12 cellular contexts compared by ENCODE assay signal in genomic region chr20:59253779-59254319, GRCh38. TPM values are rescaled to one million over a fixed set of nuclear protein-coding genes. Genes with fewer than 3 reads are reported as not detected.
A peak's percentile ranks its signal among the peaks of the same experiment; 100 is the strongest.
DNase-seq lines count a peak whose midpoint lies in the region; ATAC-seq and TF ChIP-seq lines count a peak whose summit lies in the region.
"Had no signal": no experiment of that assay in that cellular context is flagged by ENCODE, and none has a peak within 500 bp of the region (broad histone marks: within the 10 kb centered on the region; RNA-seq: fewer than 3 reads in every experiment).

No MANE protein-coding gene starts in this region.

- H3K9me3 ChIP-seq in HCT116 (ENCODE audit: control insufficient read depth in 1 of 2, insufficient read depth in 1 of 2, low read depth in 1 of 2, low read length in 2 of 2) = no peaks in the 10 kb centered on the region
- H3K9me3 ChIP-seq in PC-3 (ENCODE audit: low read length) = no peaks in the 10 kb centered on the region
- H3K9me3 ChIP-seq in H9 (ENCODE audit: control insufficient read depth, low read depth, low read length) = no peaks in the 10 kb centered on the region

- TF ChIP-seq CTCF in HCT116 (IDR thresholded peaks at IDR 0.05 in 2 of 3, conservative IDR thresholded peaks at IDR 0.05 in 1 of 3; ENCODE audit: borderline replicate concordance in 1 of 3, insufficient read depth in 1 of 3, low read depth in 2 of 3, low read length in 2 of 3) = no peak
- peak; percentile 40; the same call in 1 of the 2 replicates for TF ChIP-seq CTCF in PC-3 (conservative IDR thresholded peaks at IDR 0.05; ENCODE audit: low read depth, low read length)
- no peak; the same call in 2 of the 3 replicates for TF ChIP-seq CTCF in H9 (conservative IDR thresholded peaks at IDR 0.05)

- ATAC-seq in HCT116 (peak; percentile 50; the same call in 1 of the 2 replicates), PC-3 (no peak), GM21360 (IDR thresholded peaks at IDR 0.05; ENCODE audit: unreplicated experiment) (no peak)

- POLR2A ChIA-PET in HCT116 (lab: Charles Lee) = no interaction called here
- POLR2A ChIA-PET in PC-3 (lab: Charles Lee; ENCODE audit: unreplicated experiment) = no interaction called here

- H3K79me1 ChIP-seq in H9 (ENCODE audit: insufficient read depth, low read depth, low read length, poor library complexity, severe bottlenecking) = no peaks in the 10 kb centered on the region

- H3K27ac ChIP-seq in HCT116 (ENCODE audit: low read depth, low read length) (no peak overlapping the region), PC-3 (ENCODE audit: low read length) (no peak overlapping the region), H9 (ENCODE audit: insufficient read length, low read depth, low read length) (no peak overlapping the region)

- H2AFZ ChIP-seq in HCT116 (ENCODE audit: low read depth, low read length, poor library complexity, severe bottlenecking) = no peak overlapping the region
- H2AFZ ChIP-seq in PC-3 (ENCODE audit: low read length) = no peak overlapping the region
- no peak overlapping the region for H2AFZ ChIP-seq in H9 (ENCODE audit: low read length)

- TF ChIP-seq POLR2A in HCT116 (IDR thresholded peaks at IDR 0.05; ENCODE audit: borderline replicate concordance, extremely low read depth, insufficient read depth, insufficient read length) = no peak

- no peaks in the 10 kb centered on the region for H3F3A ChIP-seq in PC-3 (ENCODE audit: low read length, unreplicated experiment)

- BruUV-seq in HCT116 (replicated peaks; lab: Mats Ljungman, UMichigan) (no TSS peak), PC-3 (replicated peaks; lab: Mats Ljungman, UMichigan) (no TSS peak)

- H3K27ac Mint-ChIP-seq in activated T-helper 1 cell treated with anti-CD3 and anti-CD28 coated beads, Interleukin-12 subunit alpha, Interleukin-12 subunit beta, Interleukin-2, Interleukin-4 antibody, amounts not matched to agents 30 ng/mL and 10 ng/mL and 1 ng/mL, durations not matched to agents 14 hours and 24 hours and 36 hours = peak overlapping the region; percentile 91
- H3K27ac Mint-ChIP-seq in H9 = no peak overlapping the region; a peak in 1 of 7 replicates
- H3K27ac Mint-ChIP-seq: nephron had no signal

- peaks cover 24% of the 10 kb centered on the region for H3K9me3 Mint-ChIP-seq in activated T-helper 1 cell treated with anti-CD3 and anti-CD28 coated beads, Interleukin-12 subunit alpha, Interleukin-12 subunit beta, Interleukin-2, Interleukin-4 antibody, amounts not matched to agents 30 ng/mL and 10 ng/mL and 1 ng/mL, durations not matched to agents 14 hours and 24 hours and 36 hours
- H3K9me3 Mint-ChIP-seq in H9 = no peaks in the 10 kb centered on the region; a peak in 1 of 5 replicates

- H3K4me1 ChIP-seq in HCT116 (ENCODE audit: control insufficient read depth in 1 of 2, insufficient read depth in 2 of 2, low read length in 2 of 2) = no peaks in the 10 kb centered on the region
- no peaks in the 10 kb centered on the region for H3K4me1 ChIP-seq in PC-3 (ENCODE audit: insufficient read depth, low read length)
- no peaks in the 10 kb centered on the region for H3K4me1 ChIP-seq in H9 (ENCODE audit: insufficient read depth, low read length)

- no peak overlapping the region for H3K23ac ChIP-seq in H9 (ENCODE audit: insufficient read length, low read depth, low read length)

- no peaks in the 10 kb centered on the region for H3K36me3 ChIP-seq in HCT116 (ENCODE audit: control insufficient read depth in 1 of 2, insufficient read depth in 2 of 2, low read length in 2 of 2)
- H3K36me3 ChIP-seq in PC-3 (ENCODE audit: low read depth, low read length) = no peaks in the 10 kb centered on the region

- H3K4ac ChIP-seq in H9 (ENCODE audit: low read depth, low read length) = no peak overlapping the region

- H2BK12ac ChIP-seq in H9 (ENCODE audit: insufficient read length, low read depth, low read length) = no peak overlapping the region

- CTCF ChIA-PET in HCT116 (lab: Charles Lee) (interaction anchor here (0.7 kb wide), 1 partner anchor 178 kb away, joined by 3 read pairs; no protein-coding TSS in a partner anchor), PC-3 (lab: Charles Lee) (no interaction called here)

- peaks cover 44% of the 10 kb centered on the region for H3K36me3 Mint-ChIP-seq in activated T-helper 1 cell treated with anti-CD3 and anti-CD28 coated beads, Interleukin-12 subunit alpha, Interleukin-12 subunit beta, Interleukin-2, Interleukin-4 antibody, amounts not matched to agents 30 ng/mL and 10 ng/mL and 1 ng/mL, durations not matched to agents 14 hours and 24 hours and 36 hours (ENCODE audit: low read depth)
- H3K36me3 Mint-ChIP-seq in H9 (ENCODE audit: insufficient read depth in 1 of 3, low read depth in 3 of 3) = no peaks in the 10 kb centered on the region

- H3K79me2 ChIP-seq in HCT116 (ENCODE audit: insufficient read depth, low read length) (no peaks in the 10 kb centered on the region), PC-3 (ENCODE audit: low read length) (no peaks in the 10 kb centered on the region), H9 (ENCODE audit: insufficient read depth, low read length) (no peaks in the 10 kb centered on the region)

- H3K9ac ChIP-seq in HCT116 (ENCODE audit: low read length) (no peak overlapping the region), PC-3 (ENCODE audit: low read length) (no peak overlapping the region), H9 (ENCODE audit: extremely low read depth, insufficient read length, low read length) (no peak overlapping the region)

- H3K23me2 ChIP-seq in H9 (ENCODE audit: insufficient read length, low read depth, low read length, poor library complexity, severe bottlenecking) = no peaks in the 10 kb centered on the region

- RAD21 ChIA-PET in HCT116 (lab: Charles Lee; ENCODE audit: low non-redundant PET in 1 of 2, low total read pairs in 2 of 2, uncharacterized antibody in 2 of 2, unreplicated experiment in 2 of 2) = no interaction called here

- H3K4me3 ChIP-seq in HCT116 (replicated peaks in 1 of 2; ENCODE audit: low read depth in 1 of 2, low read length in 2 of 2) (no peak overlapping the region), PC-3 (ENCODE audit: low read length) (no peak overlapping the region)

- H2BK5ac ChIP-seq in H9 (ENCODE audit: insufficient read length, low read length) = no peak overlapping the region

- H3K9me2 ChIP-seq in HCT116 (ENCODE audit: insufficient read depth) (no peaks in the 10 kb centered on the region), PC-3 (replicated peaks; ENCODE audit: low read length) (no peaks in the 10 kb centered on the region)

- no peak overlapping the region for H3T11ph ChIP-seq in H9 (ENCODE audit: low read length)

- H3K27me3 ChIP-seq in HCT116 (ENCODE audit: insufficient read depth, low read length) (peaks cover 66% of the 10 kb centered on the region), PC-3 (ENCODE audit: low read length) (peaks cover 95% of the 10 kb centered on the region), H9 (ENCODE audit: insufficient read depth, low read length) (no peaks in the 10 kb centered on the region)

- intact Hi-C loops in HCT116 (cut with micrococcal nuclease) = no loop called here
- intact Hi-C loops in PC-3 (cut with micrococcal nuclease) = no loop called here
- intact Hi-C loops in activated T-helper 1 cell treated with anti-CD3 and anti-CD28 coated beads, Interleukin-12 subunit alpha, Interleukin-12 subunit beta, Interleukin-2, Interleukin-4 antibody, amounts not matched to agents 30 ng/mL and 10 ng/mL and 1 ng/mL, durations not matched to agents 14 hours and 24 hours and 36 hours (cut with micrococcal nuclease) = loop anchor here (1.0 to 5.0 kb wide), 2 partner anchors 92 to 166 kb away; partner anchors contain the start of gene ZNF831

- no peak overlapping the region for H3K56ac ChIP-seq in H9 (ENCODE audit: insufficient read length, low read depth, low read length)

- no peak overlapping the region for H4K91ac ChIP-seq in H9 (ENCODE audit: insufficient read length, low read depth, low read length)

- WGBS in H9 (ENCODE audit: extremely low coverage, insufficient read length, low lambda C conversion rate) = no CpG with 5 or more reads among the region's 4 CpGs

- H2BK120ac ChIP-seq in H9 (ENCODE audit: low read depth, low read length, poor library complexity, severe bottlenecking) = no peak overlapping the region

- no peak for TF ChIP-seq RAD21 in HCT116 (IDR thresholded peaks at IDR 0.05; ENCODE audit: low read depth)

- H3K4me3 Mint-ChIP-seq in activated T-helper 1 cell treated with anti-CD3 and anti-CD28 coated beads, Interleukin-12 subunit alpha, Interleukin-12 subunit beta, Interleukin-2, Interleukin-4 antibody, amounts not matched to agents 30 ng/mL and 10 ng/mL and 1 ng/mL, durations not matched to agents 14 hours and 24 hours and 36 hours = peak overlapping the region; percentile 72
- no peak overlapping the region for H3K4me3 Mint-ChIP-seq in H9
- H3K4me3 Mint-ChIP-seq: nephron had no signal

- DNase-seq in HCT116 (ENCODE audit: low read depth, low spot score) = no peak
- peak; percentile 14 for DNase-seq in PC-3
- peak; percentile 27 for DNase-seq in activated T-helper 1 cell treated with anti-CD3 and anti-CD28 coated beads, Interleukin-12 subunit alpha, Interleukin-12 subunit beta, Interleukin-2, Interleukin-4 antibody, amounts not matched to agents 30 ng/mL and 10 ng/mL and 1 ng/mL, durations not matched to agents 14 hours and 24 hours and 36 hours (ENCODE audit: low spot score)
- DNase-seq in stimulated activated CD4-positive, alpha-beta T cell treated with anti-CD3 and anti-CD28 coated beads, Interleukin-2, amount 100 ng/mL, for 24 hours = peak; percentile 30
- DNase-seq in dedifferentiated amniotic fluid mesenchymal stem cell (ENCODE audit: extremely low spot score) = no peak
- DNase-seq in NCI-H345 treated with DMSO at 0.1 percent for 48 hours (lab: John Stamatoyannopoulos, UW; ENCODE audit: unreplicated experiment) = no peak
- no peak for DNase-seq in H9
- DNase-seq: cerebellar nuclear complex, hippocampal formation, NCI-H2081 had no signal

- no peak overlapping the region for H3K18ac ChIP-seq in H9 (ENCODE audit: insufficient read length, low read depth, low read length)

- H2BK20ac ChIP-seq in H9 (ENCODE audit: low read depth, low read length, poor library complexity, severe bottlenecking) = no peak overlapping the region

- H3K4me1 Mint-ChIP-seq in activated T-helper 1 cell treated with anti-CD3 and anti-CD28 coated beads, Interleukin-12 subunit alpha, Interleukin-12 subunit beta, Interleukin-2, Interleukin-4 antibody, amounts not matched to agents 30 ng/mL and 10 ng/mL and 1 ng/mL, durations not matched to agents 14 hours and 24 hours and 36 hours (ENCODE audit: low read depth) = peaks cover 48% of the 10 kb centered on the region
- peaks cover 4 to 6% of the 10 kb centered on the region in 2 experiments; a peak in 2 of 4 replicates for H3K4me1 Mint-ChIP-seq in H9

- no peak overlapping the region for H2BK15ac ChIP-seq in H9 (ENCODE audit: low read depth, low read length)

- H3K4me2 ChIP-seq in HCT116 (ENCODE audit: low read length) (no peak overlapping the region), PC-3 (ENCODE audit: low read length) (no peak overlapping the region), H9 (ENCODE audit: insufficient read depth, insufficient read length, low read length) (no peak overlapping the region)

- H4K20me1 ChIP-seq in HCT116 (ENCODE audit: insufficient read depth) (no peaks in the 10 kb centered on the region), PC-3 (ENCODE audit: low read length) (no peaks in the 10 kb centered on the region), H9 (ENCODE audit: control insufficient read depth, insufficient read depth, insufficient read length) (no peaks in the 10 kb centered on the region)

- H4K8ac ChIP-seq in H9 (replicated peaks; ENCODE audit: insufficient read length, low read depth, low read length) = no peak overlapping the region

- H3K27me3 Mint-ChIP-seq in activated T-helper 1 cell treated with anti-CD3 and anti-CD28 coated beads, Interleukin-12 subunit alpha, Interleukin-12 subunit beta, Interleukin-2, Interleukin-4 antibody, amounts not matched to agents 30 ng/mL and 10 ng/mL and 1 ng/mL, durations not matched to agents 14 hours and 24 hours and 36 hours (ENCODE audit: insufficient read depth) = peaks cover 3% of the 10 kb centered on the region
- peaks cover 77% of the 10 kb centered on the region for H3K27me3 Mint-ChIP-seq in H9 (ENCODE audit: low read depth)

- H2AK5ac ChIP-seq in H9 (ENCODE audit: insufficient read length, low read length) = no peak overlapping the region

- no peak overlapping the region for H3K14ac ChIP-seq in H9 (ENCODE audit: insufficient read depth, low read length)

- no peak overlapping the region for H4K5ac ChIP-seq in H9 (ENCODE audit: insufficient read length, low read depth, low read length)

RNA-seq across cellular contexts. Expression of gene EDN3, which starts 46.6 kb away (rescaled TPM):
- total RNA-seq in HCT116 (2021; ENCODE audit: unreplicated experiment) (not detected), PC-3 (2014; rRNA removed) (not detected in 2 replicates), H9 (2021) (0.20 and 0.24 TPM in 2 replicates)
- not detected in 2 replicates for polyA plus RNA-seq in HCT116 (2012)
- total RNA-seq in activated T-helper 1 cell treated with anti-CD3 and anti-CD28 coated beads, Interleukin-12 subunit alpha, Interleukin-12 subunit beta, Interleukin-2, Interleukin-4 antibody, amounts not matched to agents 30 ng/mL and 10 ng/mL and 1 ng/mL, durations not matched to agents 14 hours and 24 hours and 36 hours = not detected in 2 replicates

Comparison
In these comparisons a context has a peak if more than half of its experiments do, and no peak if none do; other contexts are left out.
1. DNase-seq: peak in PC-3 (single experiment), activated T-helper 1 cell treated with anti-CD3 and anti-CD28 coated beads, Interleukin-12 subunit alpha, Interleukin-12 subunit beta, Interleukin-2, Interleukin-4 antibody, amounts not matched to agents 30 ng/mL and 10 ng/mL and 1 ng/mL, durations not matched to agents 14 hours and 24 hours and 36 hours (single experiment) and stimulated activated CD4-positive, alpha-beta T cell treated with anti-CD3 and anti-CD28 coated beads, Interleukin-2, amount 100 ng/mL, for 24 hours (2 of 2); none in HCT116 (single experiment), dedifferentiated amniotic fluid mesenchymal stem cell (single experiment), NCI-H345 treated with DMSO at 0.1 percent for 48 hours (single experiment) and H9 (single experiment).